In genomic region chr17:80252871-80253270, GRCh38 we compare ENCODE assay signal across 8 cellular contexts. TPM values are rescaled to one million over a fixed set of nuclear protein-coding genes. Genes with fewer than 3 reads are reported as not detected.
DNase-seq lines count a peak whose midpoint lies in the region; ATAC-seq and TF ChIP-seq lines count a peak whose summit lies in the region.

No MANE protein-coding gene starts in this region.

- H3K27me3 Mint-ChIP-seq in naive thymus-derived CD8-positive, alpha-beta T cell: no peaks in the 10 kb centered on the region
- H3K27me3 Mint-ChIP-seq in mesothelial cell of epicardium (ENCODE audit: low read depth): no peaks in the 10 kb centered on the region

- TF ChIP-seq POLR2A in NB4 (IDR thresholded peaks at IDR 0.05; ENCODE audit: extremely low read depth, insufficient read length): no peak
- TF ChIP-seq POLR2A in transverse colon (IDR thresholded peaks at IDR 0.05): no peak

- no peaks in the 10 kb centered on the region for H3K27me3 ChIP-seq in transverse colon

- DNase-seq in ELF-1 (ENCODE audit: low read depth, low spot score) (peak; percentile 81), NB4 (ENCODE audit: low read depth) (peak; percentile 23), transverse colon (peak; percentile 84), mesothelial cell of epicardium (ENCODE audit: low spot score in 2 of 2, unreplicated experiment in 2 of 2) (no peak)
- peak; percentile 84 for DNase-seq in activated CD4-positive, alpha-beta T cell treated with anti-CD3 and anti-CD28 coated beads for 1 hour
- peak; percentile 84 for DNase-seq in central memory CD4-positive, alpha-beta T cell
- peak; percentile 76 to 92 (median 84) for DNase-seq in naive thymus-derived CD8-positive, alpha-beta T cell

- intact Hi-C loops in transverse colon (cut with DNase I; ENCODE audit: low total_unique reads): no loop called here

- peak overlapping the region in 1 of 10 donors; percentile 14 for H3K4me3 Mint-ChIP-seq in naive thymus-derived CD8-positive, alpha-beta T cell
- H3K4me3 Mint-ChIP-seq in mesothelial cell of epicardium: no peak overlapping the region

- peaks cover 4 to 32% (median 14%) of the 10 kb centered on the region in 4 donors for H3K4me1 ChIP-seq in transverse colon

- peaks cover 0 to 29% (median 12%) of the 10 kb centered on the region in 4 donors for H3K4me1 Mint-ChIP-seq in naive thymus-derived CD8-positive, alpha-beta T cell
- peaks cover 9% of the 10 kb centered on the region for H3K4me1 Mint-ChIP-seq in mesothelial cell of epicardium

- H3K36me3 Mint-ChIP-seq in naive thymus-derived CD8-positive, alpha-beta T cell: peaks cover 0 to 5% (median 3%) of the 10 kb centered on the region in 3 donors
- H3K36me3 Mint-ChIP-seq in mesothelial cell of epicardium: peaks cover 8% of the 10 kb centered on the region

- no peaks in the 10 kb centered on the region for H3K9me3 ChIP-seq in transverse colon

- in situ Hi-C loops in transverse colon (cut with MboI; ENCODE audit: low pct_ligation_motif_present in 1 of 4, low pct_unique_long_range_greater_than_20kb in 1 of 4, low sequenced_read_pairs in 3 of 4): no loop called here

- peak; percentile 100 for ATAC-seq in naive thymus-derived CD8-positive, alpha-beta T cell
- no peak for ATAC-seq in HG03039 (IDR thresholded peaks at IDR 0.05; ENCODE audit: unreplicated experiment)

- H3K27ac Mint-ChIP-seq in naive thymus-derived CD8-positive, alpha-beta T cell: peak overlapping the region in 6 of 10 donors; percentile 43 to 77 (median 61)
- H3K27ac Mint-ChIP-seq in mesothelial cell of epicardium: no peak overlapping the region

- POLR2A ChIA-PET in naive thymus-derived CD8-positive, alpha-beta T cell (lab: Charles Lee): interaction anchor here (0.8 to 1.3 kb wide), 3 partner anchors 11 to 57 kb away, joined by 3 to 4 read pairs (median 3); no protein-coding TSS in a partner anchor

- no peak for TF ChIP-seq CTCF in NB4 (IDR thresholded peaks at IDR 0.05; ENCODE audit: low read depth, low read length)
- TF ChIP-seq CTCF in transverse colon (IDR thresholded peaks at IDR 0.05): peak; percentile 42 to 73 (median 64)
- TF ChIP-seq CTCF in mesothelial cell of epicardium (IDR thresholded peaks at IDR 0.05; ENCODE audit: unreplicated experiment): no peak

- H3K36me3 ChIP-seq in transverse colon: no peaks in the 10 kb centered on the region

- WGBS in transverse colon (ENCODE audit: low coverage in 1 of 2), 2 donors: 42% methylated on average over 13 of the region's 13 CpGs; no CpG with 5 or more reads in 1 of the 2 donors

- H3K4me3 ChIP-seq in NB4 (ENCODE audit: low read depth, low read length) (no peak overlapping the region), transverse colon (no peak overlapping the region)

- no peak overlapping the region for H3K27ac ChIP-seq in transverse colon

- H3K9me3 Mint-ChIP-seq in naive thymus-derived CD8-positive, alpha-beta T cell: no peaks in the 10 kb centered on the region
- H3K9me3 Mint-ChIP-seq in mesothelial cell of epicardium: no peaks in the 10 kb centered on the region

- TF ChIP-seq EP300 in transverse colon (IDR thresholded peaks at IDR 0.05; ENCODE audit: low read depth): no peak

RNA-seq across cellular contexts. Expression of gene RNF213, which starts 7.8 kb away (rescaled TPM):
- 100 to 1,000 TPM; 323 to 328 TPM for total RNA-seq in naive thymus-derived CD8-positive, alpha-beta T cell
- polyA plus RNA-seq in naive thymus-derived CD8-positive, alpha-beta T cell: 10 to 100 TPM; 27.1 to 52.2 (median 39.1) TPM
- 100 to 1,000 TPM; 113 to 174 (median 159) TPM for total RNA-seq in transverse colon
- 62.6 to 76.7 TPM (median 63.4 TPM) in 3 replicates for total RNA-seq in mesothelial cell of epicardium

RNA-seq across cellular contexts. Expression of gene SLC26A11, which starts 32.6 kb away (rescaled TPM):
- total RNA-seq in naive thymus-derived CD8-positive, alpha-beta T cell: 10 to 100 TPM; 93.1 to 96.2 TPM
- polyA plus RNA-seq in naive thymus-derived CD8-positive, alpha-beta T cell: 1 to 10 TPM; 4.8 to 8.4 (median 5.7) TPM
- total RNA-seq in transverse colon (10 to 100 TPM; 13.2 to 24.7 (median 17.0) TPM), mesothelial cell of epicardium (32.5 to 41.2 TPM (median 36.3 TPM) in 3 replicates)

RNA-seq across cellular contexts. Expression of gene SGSH, which starts 32.7 kb away (rescaled TPM):
- 100 to 1,000 TPM; 138 to 143 TPM for total RNA-seq in naive thymus-derived CD8-positive, alpha-beta T cell
- 10 to 100 TPM; 20.1 to 36.5 (median 25.6) TPM for polyA plus RNA-seq in naive thymus-derived CD8-positive, alpha-beta T cell
- 10 to 100 TPM; 26.2 to 66.2 (median 39.9) TPM for total RNA-seq in transverse colon
- total RNA-seq in mesothelial cell of epicardium: 49.6 to 57.0 TPM (median 53.7 TPM) in 3 replicates

Comparison
In these comparisons a context has a peak if more than half of its experiments do, and no peak if none do; other contexts are left out.
1. DNase-seq: peak in ELF-1 (single experiment), NB4 (single experiment), activated CD4-positive, alpha-beta T cell treated with anti-CD3 and anti-CD28 coated beads for 1 hour (single experiment), central memory CD4-positive, alpha-beta T cell (single experiment), naive thymus-derived CD8-positive, alpha-beta T cell (10 of 10) and transverse colon (single experiment); none in mesothelial cell of epicardium (0 of 2).
2. CTCF ChIP-seq: peak in transverse colon (5 of 5); none in NB4 (single experiment) and mesothelial cell of epicardium (single experiment).